ENCODE assay signal across 17 cellular contexts in the genomic region with DNA sequence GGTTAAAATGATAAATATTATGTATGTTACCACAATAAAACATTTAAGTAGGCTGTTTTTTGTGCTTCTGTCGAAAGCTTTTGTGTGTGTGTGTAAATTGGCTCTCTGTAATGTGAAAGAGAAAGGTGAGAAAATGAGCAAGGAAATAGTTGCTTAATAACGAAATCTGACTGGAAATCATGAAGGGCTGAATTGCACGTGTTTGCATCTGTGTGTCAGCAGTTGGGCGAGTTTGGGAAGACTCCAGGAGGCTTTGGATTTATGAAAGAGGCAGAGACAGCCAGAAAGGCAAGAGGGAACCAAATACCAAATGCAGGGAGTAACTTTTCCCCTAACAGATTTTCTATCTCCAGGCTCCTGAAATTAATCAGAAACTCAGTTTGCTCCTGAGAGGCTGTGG. TPM values are rescaled to one million over a fixed set of nuclear protein-coding genes. Genes with fewer than 3 reads are reported as not detected.
DNase-seq lines count a peak whose midpoint lies in the region; ATAC-seq and TF ChIP-seq lines count a peak whose summit lies in the region.
"Had no signal": no experiment of that assay in that cellular context is flagged by ENCODE, and none has a peak within 500 bp of the region (broad histone marks: within the 10 kb centered on the region; RNA-seq: fewer than 3 reads in every experiment).

No MANE protein-coding gene starts in this region.

- no peak for ATAC-seq in HG03108 (IDR thresholded peaks at IDR 0.05; ENCODE audit: unreplicated experiment)
- ATAC-seq: left colon had no signal

- H3K23ac ChIP-seq in H9 (ENCODE audit: insufficient read length, low read depth, low read length), result no peak overlapping the region

- no peak overlapping the region for H2BK12ac ChIP-seq in H9 (ENCODE audit: insufficient read length, low read depth, low read length)

- H2BK20ac ChIP-seq in H9 (ENCODE audit: low read depth, low read length, poor library complexity, severe bottlenecking), result no peak overlapping the region

- no peak overlapping the region for H3T11ph ChIP-seq in H9 (ENCODE audit: low read length)

- no peak overlapping the region for H3K4me3 ChIP-seq in rectal smooth muscle tissue (ENCODE audit: low read length)
- H3K4me3 ChIP-seq: SJSA1 had no signal

- peak overlapping the region; percentile 61 for H2AFZ ChIP-seq in H9 (ENCODE audit: low read length)

- H3K56ac ChIP-seq in H9 (ENCODE audit: insufficient read length, low read depth, low read length), result no peak overlapping the region

- H3K9me3 ChIP-seq in H9 (ENCODE audit: control insufficient read depth, low read depth, low read length), result no peaks in the 10 kb centered on the region
- H3K9me3 ChIP-seq: SJSA1 had no signal

- H2BK5ac ChIP-seq in H9 (ENCODE audit: insufficient read length, low read length), result no peak overlapping the region

- H3K27me3 Mint-ChIP-seq in H9 (ENCODE audit: low read depth), result no peaks in the 10 kb centered on the region; the same call in 1 of the 2 replicates

- H3K4me3 Mint-ChIP-seq in H9, result no peak overlapping the region
- H3K4me3 Mint-ChIP-seq: B cell, naive B cell had no signal

- H4K5ac ChIP-seq in H9 (ENCODE audit: insufficient read length, low read depth, low read length), result no peak overlapping the region

- no CpG with 5 or more reads among the region's 4 CpGs for WGBS in H9 (ENCODE audit: extremely low coverage, insufficient read length, low lambda C conversion rate)

- H3K4me1 Mint-ChIP-seq in H9, result peaks cover 14% of the 10 kb centered on the region in 2 experiments

- H3K27me3 ChIP-seq in H9 (ENCODE audit: insufficient read depth, low read length) (no peaks in the 10 kb centered on the region), rectal smooth muscle tissue (ENCODE audit: control insufficient read depth, insufficient read depth, low read length) (no peaks in the 10 kb centered on the region)
- H3K27me3 ChIP-seq: SJSA1 had no signal

- no peaks in the 10 kb centered on the region for H3K4me1 ChIP-seq in H9 (ENCODE audit: insufficient read depth, low read length)
- peaks cover 8% of the 10 kb centered on the region for H3K4me1 ChIP-seq in rectal smooth muscle tissue (ENCODE audit: control insufficient read depth, insufficient read depth, low read length)

- H4K91ac ChIP-seq in H9 (ENCODE audit: insufficient read length, low read depth, low read length), result no peak overlapping the region

- DNase-seq in AG08395 (ENCODE audit: low spot score) (peak; percentile 83), H9 (no peak), fibroblast of gingiva (ENCODE audit: low read depth) (peak; percentile 69), NCI-H128 (lab: John Stamatoyannopoulos, UW; ENCODE audit: unreplicated experiment) (no peak), EL (no peak)
- no peak for DNase-seq in activated CD4-positive, alpha-beta T cell treated with anti-CD3 and anti-CD28 coated beads, Interleukin-2, amount 50 U/mL, for 4 hours
- DNase-seq: activated T-cell treated with anti-CD3 and anti-CD28 coated beads, Interleukin-2, amount 50 U/mL, for 48 hours; amniotic stem cell; DMS153; hypothalamus; left colon; naive B cell; NCI-H1048 had no signal

- no peaks in the 10 kb centered on the region for H3K36me3 ChIP-seq in rectal smooth muscle tissue (ENCODE audit: control insufficient read depth, insufficient read depth, low read length)
- H3K36me3 ChIP-seq: SJSA1 had no signal

- H3K27ac ChIP-seq in H9 (ENCODE audit: insufficient read length, low read depth, low read length) (no peak overlapping the region), rectal smooth muscle tissue (ENCODE audit: low read depth, low read length) (peak overlapping the region; percentile 58)
- H3K27ac ChIP-seq: SJSA1 had no signal

- no peaks in the 10 kb centered on the region for H3K79me2 ChIP-seq in H9 (ENCODE audit: insufficient read depth, low read length)

- H3K4ac ChIP-seq in H9 (ENCODE audit: low read depth, low read length), result no peak overlapping the region

- H3K36me3 Mint-ChIP-seq in H9 (ENCODE audit: insufficient read depth in 1 of 3, low read depth in 3 of 3), result peaks cover 0 to 10% (median 0%) of the 10 kb centered on the region in 3 experiments; a peak in 2 of 7 replicates
- H3K36me3 Mint-ChIP-seq: naive B cell had no signal

- no peak overlapping the region for H2BK15ac ChIP-seq in H9 (ENCODE audit: low read depth, low read length)

- no peak overlapping the region for H2BK120ac ChIP-seq in H9 (ENCODE audit: low read depth, low read length, poor library complexity, severe bottlenecking)

- H3K27ac Mint-ChIP-seq in H9, result no peak overlapping the region; a peak in 1 of 7 replicates
- H3K27ac Mint-ChIP-seq: B cell had no signal

- no peak overlapping the region for H3K4me2 ChIP-seq in H9 (ENCODE audit: insufficient read depth, insufficient read length, low read length)

- H3K79me1 ChIP-seq in H9 (ENCODE audit: insufficient read depth, low read depth, low read length, poor library complexity, severe bottlenecking), result no peaks in the 10 kb centered on the region

- H4K20me1 ChIP-seq in H9 (ENCODE audit: control insufficient read depth, insufficient read depth, insufficient read length), result no peaks in the 10 kb centered on the region

- H3K18ac ChIP-seq in H9 (ENCODE audit: insufficient read length, low read depth, low read length), result no peak overlapping the region

- H3K23me2 ChIP-seq in H9 (ENCODE audit: insufficient read length, low read depth, low read length, poor library complexity, severe bottlenecking), result no peaks in the 10 kb centered on the region

- no peak overlapping the region for H3K14ac ChIP-seq in H9 (ENCODE audit: insufficient read depth, low read length)

- no peak for TF ChIP-seq CTCF in H9 (conservative IDR thresholded peaks at IDR 0.05)

- H3K9me3 Mint-ChIP-seq in H9, result peaks cover 3% of the 10 kb centered on the region in 2 experiments; a peak in 3 of 5 replicates

- no peak overlapping the region for H3K9ac ChIP-seq in H9 (ENCODE audit: extremely low read depth, insufficient read length, low read length)
- H3K9ac ChIP-seq in rectal smooth muscle tissue (ENCODE audit: low read length), result no peak overlapping the region

- no peak overlapping the region for H4K8ac ChIP-seq in H9 (replicated peaks; ENCODE audit: insufficient read length, low read depth, low read length)

- no peak overlapping the region for H2AK5ac ChIP-seq in H9 (ENCODE audit: insufficient read length, low read length)

RNA-seq across cellular contexts. Expression of a gene that starts 47.2 kb away (rescaled TPM):
- total RNA-seq in H9 (2021), result 48.5 and 49.5 TPM in 2 replicates

Comparison
In these comparisons a context has a peak if more than half of its experiments do, and no peak if none do; other contexts are left out.
1. DNase-seq: peak in AG08395 (single experiment) and fibroblast of gingiva (single experiment); none in H9 (single experiment), NCI-H128 (single experiment), activated CD4-positive, alpha-beta T cell treated with anti-CD3 and anti-CD28 coated beads, Interleukin-2, amount 50 U/mL, for 4 hours (0 of 2) and EL (single experiment).